8 cellular contexts compared by ENCODE assay signal in genomic region chr3:66253790-66254620, GRCh38.
DNase-seq lines count a peak whose midpoint lies in the region; ATAC-seq, FAIRE-seq and TF ChIP-seq lines count a peak whose summit lies in the region.

No MANE protein-coding gene starts in this region.

- H3K4me3 ChIP-seq in neutrophil (ENCODE audit: low read depth in 1 of 2, low read length in 1 of 2): no peak overlapping the region

- no peaks in the 10 kb centered on the region for H3K36me3 ChIP-seq in neutrophil

- no peaks in the 10 kb centered on the region for H3K27me3 ChIP-seq in neutrophil

- no peaks in the 10 kb centered on the region for H3K4me1 ChIP-seq in neutrophil (ENCODE audit: control insufficient read depth in 1 of 2, insufficient read depth in 1 of 2, low read depth in 1 of 2, low read length in 1 of 2)

- no peaks in the 10 kb centered on the region for H3K9me3 ChIP-seq in neutrophil

- peak; percentile 78 for TF ChIP-seq CTCF in neutrophil (IDR thresholded peaks at IDR 0.05)

- peak; percentile 84 for FAIRE-seq in endometrium (lab: Jason Lieb, UNC)

- no peak overlapping the region for H3K27ac ChIP-seq in neutrophil

- ATAC-seq in GM21717 (IDR thresholded peaks at IDR 0.05; ENCODE audit: unreplicated experiment): no peak
- ATAC-seq in GM21786 (IDR thresholded peaks at IDR 0.05; ENCODE audit: unreplicated experiment): no peak

- DNase-seq in SIG-M5 treated with dmso at 0.1 percent for 504 hours (lab: John Stamatoyannopoulos, UW; ENCODE audit: unreplicated experiment): peak; percentile 26
- DNase-seq in SIG-M5 (lab: John Stamatoyannopoulos, UW): no peak
- DNase-seq in NCI-H69 (lab: John Stamatoyannopoulos, UW): peak; percentile 25
- no peak for DNase-seq in D341Med (ENCODE audit: low spot score)

Comparison
In these comparisons a context has a peak if more than half of its experiments do, and no peak if none do; other contexts are left out.
1. DNase-seq: peak in SIG-M5 treated with dmso at 0.1 percent for 504 hours (single experiment) and NCI-H69 (single experiment); none in SIG-M5 (single experiment) and D341Med (single experiment).